9 cellular contexts compared by ENCODE assay signal in genomic region chr1:245874942-245875580, GRCh38.
DNase-seq lines count a peak whose midpoint lies in the region; ATAC-seq and TF ChIP-seq lines count a peak whose summit lies in the region.
"Had no signal": no experiment of that assay in that cellular context is flagged by ENCODE, and none has a peak within 500 bp of the region (broad histone marks: within the 10 kb centered on the region; RNA-seq: fewer than 3 reads in every experiment).

No MANE protein-coding gene starts in this region.

- no peaks in the 10 kb centered on the region for H3K79me2 ChIP-seq in PC-9 (ENCODE audit: low read depth)

- intact Hi-C loops in PC-9 (cut with micrococcal nuclease; ENCODE audit: unreplicated experiment), result no loop called here

- no peaks in the 10 kb centered on the region for H3K9me2 ChIP-seq in PC-9 (ENCODE audit: insufficient read depth)

- TF ChIP-seq CTCF in Peyer's patch (IDR thresholded peaks at IDR 0.05), result no peak
- no peak for TF ChIP-seq CTCF in fibroblast of the aortic adventitia (IDR thresholded peaks at IDR 0.05; ENCODE audit: insufficient read depth, low read length)
- TF ChIP-seq CTCF in PC-9 (conservative IDR thresholded peaks at IDR 0.05), result no peak

- POLR2A ChIA-PET in PC-9 (lab: Charles Lee; ENCODE audit: unreplicated experiment), result no interaction called here

- H4K20me1 ChIP-seq in PC-9 (ENCODE audit: insufficient read depth), result no peaks in the 10 kb centered on the region

- DNase-seq in GM04504 (ENCODE audit: low read depth) (peak; percentile 99), Peyer's patch (peak in 2 of 3 donors; percentile 27 to 56), fibroblast of the aortic adventitia (ENCODE audit: low read depth) (peak; percentile 100), renal cortical epithelial cell (ENCODE audit: low read depth) (peak; percentile 93), NCI-H524 (lab: John Stamatoyannopoulos, UW) (no peak), PC-9 (no peak)
- no peak for DNase-seq in activated CD4-positive, alpha-beta T cell treated with anti-CD3 and anti-CD28 coated beads, Interleukin-2, amount 50 U/mL, for 4 hours
- DNase-seq: effector CD8-positive, alpha-beta T cell had no signal

- no peak overlapping the region for H3K27ac ChIP-seq in Peyer's patch
- no peak overlapping the region for H3K27ac ChIP-seq in PC-9

- no peak overlapping the region for H2AFZ ChIP-seq in PC-9

- CTCF ChIA-PET in PC-9 (lab: Charles Lee), result no interaction called here

- H3K27me3 ChIP-seq in Peyer's patch (no peaks in the 10 kb centered on the region), PC-9 (ENCODE audit: insufficient read depth, low read depth) (no peaks in the 10 kb centered on the region)

- H3K4me1 ChIP-seq in Peyer's patch (peaks cover 0 to 11% (median 0%) of the 10 kb centered on the region in 4 donors), PC-9 (replicated peaks; ENCODE audit: insufficient read depth) (no peaks in the 10 kb centered on the region)

- H3F3A ChIP-seq in PC-9 (ENCODE audit: insufficient read depth, low read depth), result no peaks in the 10 kb centered on the region

- H3K4me2 ChIP-seq in PC-9, result no peak overlapping the region

- BruUV-seq in PC-9 (replicated peaks; lab: Mats Ljungman, UMichigan), result no TSS peak

- H3K36me3 ChIP-seq in Peyer's patch (no peaks in the 10 kb centered on the region), PC-9 (ENCODE audit: low read depth) (no peaks in the 10 kb centered on the region)

- ATAC-seq in GM21447 (IDR thresholded peaks at IDR 0.05; ENCODE audit: unreplicated experiment), result no peak

- H3K4me3 ChIP-seq in Peyer's patch, result no peak overlapping the region
- H3K4me3 ChIP-seq in fibroblast of the aortic adventitia (ENCODE audit: low read depth, low read length), result peak overlapping the region; percentile 9
- H3K4me3 ChIP-seq in PC-9, result no peak overlapping the region

- H3K9me3 ChIP-seq in Peyer's patch, result no peaks in the 10 kb centered on the region
- no peaks in the 10 kb centered on the region for H3K9me3 ChIP-seq in PC-9 (ENCODE audit: insufficient read depth, low read depth)

- TF ChIP-seq POLR2A in Peyer's patch (IDR thresholded peaks at IDR 0.05), result no peak

Comparison
In these comparisons a context has a peak if more than half of its experiments do, and no peak if none do; other contexts are left out.
1. DNase-seq: peak in GM04504 (single experiment), Peyer's patch (2 of 3), fibroblast of the aortic adventitia (single experiment) and renal cortical epithelial cell (single experiment); none in activated CD4-positive, alpha-beta T cell treated with anti-CD3 and anti-CD28 coated beads, Interleukin-2, amount 50 U/mL, for 4 hours (0 of 2), NCI-H524 (0 of 2) and PC-9 (0 of 2).